8 cellular contexts compared by ENCODE assay signal in genomic region chr12:67647251-67647546, GRCh38. TPM values are rescaled to one million over a fixed set of nuclear protein-coding genes. Genes with fewer than 3 reads are reported as not detected.
DNase-seq lines count a peak whose midpoint lies in the region; FAIRE-seq and TF ChIP-seq lines count a peak whose summit lies in the region.

No MANE protein-coding gene starts in this region.

- no peaks in the 10 kb centered on the region for H3K9me3 Mint-ChIP-seq in neural crest cell

- H3K56ac ChIP-seq in H1 (replicated peaks; ENCODE audit: insufficient read length, low read depth, low read length), result no peak overlapping the region

- no peaks in the 10 kb centered on the region for H3K9me3 ChIP-seq in H1 (ENCODE audit: insufficient read depth in 2 of 2, low read depth in 1 of 2, low read length in 1 of 2)

- H3K79me1 ChIP-seq in H1 (ENCODE audit: low read depth, low read length), result peaks cover 3% of the 10 kb centered on the region

- no peak overlapping the region for H3K4ac ChIP-seq in H1 (replicated peaks; ENCODE audit: insufficient read length, low read depth, low read length)

- H3K27me3 Mint-ChIP-seq in neural crest cell (ENCODE audit: low read depth), result peaks cover 6% of the 10 kb centered on the region

- POLR2A ChIA-PET in H1 (lab: Charles Lee; ENCODE audit: partially characterized antibody), result interaction anchor here (1.0 to 2.4 kb wide), 4 partner anchors 8 to 280 kb away, joined by 3 to 12 read pairs (median 4); no protein-coding TSS in a partner anchor

- H2AFZ ChIP-seq in H1 (ENCODE audit: low read length), result 0 out of 2 replicates have a peak overlapping the region, but pooled peaks have one; percentile 18

- TF ChIP-seq POLR2A in H1 (IDR thresholded peaks at IDR 0.05; ENCODE audit: control extremely low read depth in 1 of 2, low read depth in 2 of 2, low read length in 2 of 2), result no peak

- TF ChIP-seq CTCF in H1 (IDR thresholded peaks at IDR 0.05; ENCODE audit: control extremely low read depth in 1 of 3, insufficient read depth in 1 of 3, low read depth in 1 of 3, low read length in 3 of 3), result no peak
- no peak for TF ChIP-seq CTCF in neural crest cell (conservative IDR thresholded peaks at IDR 0.05)

- peaks cover 34% of the 10 kb centered on the region for H3K4me1 Mint-ChIP-seq in neural crest cell

- TF ChIP-seq EP300 in H1 (IDR thresholded peaks at IDR 0.05; ENCODE audit: borderline replicate concordance in 1 of 2, low read depth in 2 of 2, low read length in 2 of 2), result no peak

- H4K8ac ChIP-seq in H1 (ENCODE audit: extremely low read depth, insufficient read depth, low read length), result no peak overlapping the region

- no peak overlapping the region for H3K9ac ChIP-seq in H1 (replicated peaks in 1 of 4; ENCODE audit: extremely low read depth in 1 of 4, low read depth in 3 of 4, low read length in 3 of 4)

- H2BK5ac ChIP-seq in H1 (ENCODE audit: low read depth, low read length), result no peak overlapping the region

- peaks cover 0 to 6% (median 0%) of the 10 kb centered on the region in 4 experiments; a peak in 1 of 8 replicates for H3K36me3 ChIP-seq in H1 (ENCODE audit: control insufficient read depth in 2 of 4, insufficient read depth in 4 of 4, low read length in 3 of 4)

- H2BK120ac ChIP-seq in H1 (replicated peaks; ENCODE audit: low read depth, low read length), result no peak overlapping the region

- FAIRE-seq in H1 (lab: Jason Lieb, UNC), result no peak

- H2BK20ac ChIP-seq in H1 (ENCODE audit: low read length), result no peak overlapping the region

- H3K23ac ChIP-seq in H1 (ENCODE audit: insufficient read length), result no peak overlapping the region

- peak overlapping the region; percentile 79 to 99 (median 91); a peak in 5 of 8 replicates for H3K4me3 ChIP-seq in H1 (ENCODE audit: extremely low read depth in 1 of 4, insufficient read depth in 2 of 4, low read depth in 3 of 4, low read length in 4 of 4)

- H2BK12ac ChIP-seq in H1 (ENCODE audit: low read depth, low read length), result no peak overlapping the region; the same call in 1 of the 2 replicates

- no peak overlapping the region for H4K5ac ChIP-seq in H1 (ENCODE audit: insufficient read length, low read depth, low read length)

- CTCF ChIA-PET in H1 (lab: Charles Lee; ENCODE audit: partially characterized antibody), result interaction anchor here (0.9 to 1.6 kb wide), 5 partner anchors 13 to 295 kb away, joined by 3 to 6 read pairs (median 4); no protein-coding TSS in a partner anchor

- H2AK5ac ChIP-seq in H1 (ENCODE audit: low read depth, low read length), result no peak overlapping the region

- peaks cover 13% of the 10 kb centered on the region for H3K23me2 ChIP-seq in H1 (ENCODE audit: low read depth, low read length)

- H3K14ac ChIP-seq in H1 (ENCODE audit: insufficient read length), result no peak overlapping the region

- peaks cover 3% of the 10 kb centered on the region for H3K36me3 Mint-ChIP-seq in neural crest cell (ENCODE audit: low read depth)

- H3K27me3 ChIP-seq in H1 (replicated peaks in 1 of 4; ENCODE audit: control insufficient read depth in 3 of 4, extremely low read depth in 1 of 4, insufficient read depth in 3 of 4, low read length in 3 of 4), result no peaks in the 10 kb centered on the region

- H3K4me3 Mint-ChIP-seq in neural crest cell, result peak overlapping the region; percentile 98

- no peak overlapping the region for H3K18ac ChIP-seq in H1 (ENCODE audit: extremely low read depth, low read length)

- no peak for TF ChIP-seq RAD21 in H1 (IDR thresholded peaks at IDR 0.05 in 1 of 2, conservative IDR thresholded peaks at IDR 0.05 in 1 of 2; ENCODE audit: low read depth in 2 of 2, low read length in 2 of 2)

- H3K27ac ChIP-seq in H1 (ENCODE audit: low read depth, low read length), result no peak overlapping the region

- H3K27ac Mint-ChIP-seq in neural crest cell (ENCODE audit: unreplicated experiment), result peak overlapping the region; percentile 98

- no peak overlapping the region for H4K91ac ChIP-seq in H1 (replicated peaks; ENCODE audit: insufficient read length, low read length)

- peak overlapping the region; percentile 72 to 86 for H3K4me2 ChIP-seq in H1 (ENCODE audit: insufficient read depth in 1 of 2, low read depth in 2 of 2, low read length in 2 of 2)

- peaks cover 22 to 30% of the 10 kb centered on the region in 2 experiments for H3K79me2 ChIP-seq in H1 (ENCODE audit: control insufficient read depth in 1 of 2, insufficient read depth in 2 of 2, low read length in 2 of 2)

- H3K4me1 ChIP-seq in H1 (replicated peaks in 1 of 4; ENCODE audit: control insufficient read depth in 3 of 4, insufficient read depth in 4 of 4, low read length in 3 of 4), result peaks cover 0 to 14% (median 10%) of the 10 kb centered on the region in 4 experiments; a peak in 4 of 7 replicates

- WGBS in H1 (ENCODE audit: extremely low coverage in 1 of 2, insufficient coverage in 1 of 2, insufficient read length in 1 of 2, insufficient replicate concordance in 2 of 2, low coverage in 1 of 2, low lambda C conversion rate in 2 of 2, missing lambda C conversion rate in 1 of 2), 2 experiments, result 52% methylated on average over 9 of the region's 9 CpGs; no CpG with 5 or more reads in 1 of the 2 experiments

- no peak overlapping the region; the same call in 1 of the 2 replicates for H2BK15ac ChIP-seq in H1 (ENCODE audit: low read length)

- DNase-seq in COR-L47 (lab: John Stamatoyannopoulos, UW) (peak; percentile 14), NCI-H69 (lab: John Stamatoyannopoulos, UW) (peak; percentile 52), H1 (ENCODE audit: low read depth in 1 of 2, low spot score in 2 of 2) (no peak), neural crest cell (ENCODE audit: low read depth, low spot score) (no peak), NCI-H2029 treated with DMSO at 0.1 percent for 48 hours (lab: John Stamatoyannopoulos, UW) (no peak), DMS79 (lab: John Stamatoyannopoulos, UW) (no peak), OCI-M2 (lab: John Stamatoyannopoulos, UW; ENCODE audit: unreplicated experiment) (no peak), amniotic stem cell (lab: John Stamatoyannopoulos, UW) (no peak)

- H4K20me1 ChIP-seq in H1 (replicated peaks in 1 of 2; ENCODE audit: control insufficient read depth in 1 of 2, insufficient read depth in 2 of 2, low read length in 2 of 2), result peaks cover 0 to 8% of the 10 kb centered on the region in 2 experiments

TF ChIP-seq in H1, 55 proteins besides CTCF, POLR2A, EP300 and RAD21:
- TF ChIP-seq RFX5 (IDR thresholded peaks at IDR 0.05; ENCODE audit: borderline replicate concordance, low read depth, low read length) (no peak; the same call in 1 of the 2 replicates), SIN3A (conservative IDR thresholded peaks at IDR 0.05 in 1 of 2, IDR thresholded peaks at IDR 0.05 in 1 of 2; ENCODE audit: low read depth in 1 of 2, low read length in 2 of 2) (no peak), RBBP5 (IDR thresholded peaks at IDR 0.05; ENCODE audit: borderline replicate concordance, low read depth, low read length) (no peak), SUZ12 (IDR thresholded peaks at IDR 0.05; ENCODE audit: low read length) (no peak), KDM1A (IDR thresholded peaks at IDR 0.05; ENCODE audit: borderline replicate concordance, low read length) (no peak)
TF ChIP-seq in H1: peak in this region for 0.

RNA-seq across cellular contexts. Expression of gene DYRK2, which starts 1.3 kb away (rescaled TPM):
- total RNA-seq in H1 (2021; fragmentation: NEBNext Ultra II Directional; extraction: Animal tissue kit (Norgen Biotek cat#: 25700)), result 31.6 and 34.9 TPM in 2 replicates
- 11.2 and 13.9 TPM in 2 replicates for polyA plus RNA-seq in H1 (2011; rRNA removed)
- 14.4 TPM for polyA plus RNA-seq in H1 (2011; cell fraction: cytosol; rRNA removed)
- 30.8 TPM for polyA plus RNA-seq in H1 (2011; cell fraction: nucleus; rRNA removed)
- polyA plus RNA-seq in H1 (2012, experiment 1 of 2), result 18.9 to 22.9 TPM (median 20.4 TPM) in 4 replicates
- polyA plus RNA-seq in H1 (2012, experiment 2 of 2), result 3.8 TPM
- 10.4 TPM for polyA plus RNA-seq in H1 (2013, experiment 1 of 2)
- 10.1 TPM for polyA plus RNA-seq in H1 (2013, experiment 2 of 2)
- 72.5 and 75.7 TPM in 2 replicates for polyA minus RNA-seq in H1 (2011; rRNA and poly(A)+ RNA removed)
- polyA minus RNA-seq in H1 (2011; cell fraction: cytosol; rRNA and poly(A)+ RNA removed), result 36.9 TPM
- polyA minus RNA-seq in H1 (2011; cell fraction: nucleus; rRNA and poly(A)+ RNA removed), result 61.0 TPM
- total RNA-seq in neural crest cell, result 47.3 and 48.1 TPM in 2 replicates

Comparison
In these comparisons a context has a peak if more than half of its experiments do, and no peak if none do; other contexts are left out.
1. DNase-seq: peak in COR-L47 (single experiment) and NCI-H69 (single experiment); none in H1 (0 of 2), neural crest cell (single experiment), NCI-H2029 treated with DMSO at 0.1 percent for 48 hours (single experiment), DMS79 (single experiment), OCI-M2 (single experiment) and amniotic stem cell (single experiment).